8 cellular contexts compared by ENCODE assay signal in genomic region chr6:37696841-37697735, GRCh38. TPM values are rescaled to one million over a fixed set of nuclear protein-coding genes. Genes with fewer than 3 reads are reported as not detected.
A peak's percentile ranks its signal among the peaks of the same experiment; 100 is the strongest.
DNase-seq lines count a peak whose midpoint lies in the region; ATAC-seq and TF ChIP-seq lines count a peak whose summit lies in the region.

No MANE protein-coding gene starts in this region.

- H3K4me3 ChIP-seq in mononuclear cell (ENCODE audit: low read length) (peak overlapping the region; percentile 42), thoracic aorta (peak overlapping the region; percentile 81)

- peaks cover 0 to 27% (median 13%) of the 10 kb centered on the region in 7 donors for H3K9me3 Mint-ChIP-seq in CD14-positive monocyte
- no peaks in the 10 kb centered on the region for H3K9me3 Mint-ChIP-seq in WTC11

- H3K9me3 ChIP-seq in mononuclear cell (ENCODE audit: low read depth, low read length) (no peaks in the 10 kb centered on the region), thoracic aorta (no peaks in the 10 kb centered on the region)

- H3K27me3 ChIP-seq in mononuclear cell (ENCODE audit: insufficient read depth, low read length) (peaks cover 77% of the 10 kb centered on the region), thoracic aorta (replicated peaks; ENCODE audit: insufficient read depth) (no peaks in the 10 kb centered on the region)

- H3K4me3 Mint-ChIP-seq in CD14-positive monocyte (peak overlapping the region; percentile 85 to 99), WTC11 (peak overlapping the region; percentile 57)

- H3K27ac ChIP-seq in thoracic aorta: peak overlapping the region; percentile 53 to 62

- peaks cover 79 to 96% (median 83%) of the 10 kb centered on the region in 3 donors for H3K27me3 Mint-ChIP-seq in CD14-positive monocyte (ENCODE audit: low read depth in 3 of 3)
- peaks cover 95% of the 10 kb centered on the region for H3K27me3 Mint-ChIP-seq in WTC11 (ENCODE audit: low read depth)

- peaks cover 43% of the 10 kb centered on the region for H3K4me1 ChIP-seq in mononuclear cell (ENCODE audit: insufficient read depth, low read length)
- H3K4me1 ChIP-seq in thoracic aorta (ENCODE audit: control insufficient read depth in 1 of 2, low read depth in 2 of 2): peaks cover 16 to 27% of the 10 kb centered on the region in 2 donors

- DNase-seq in CD14-positive monocyte (ENCODE audit: low spot score) (no peak), WTC11 (ENCODE audit: low spot score) (peak; percentile 25), dermis blood vessel endothelial cell (peak; percentile 34), thoracic aorta (ENCODE audit: low spot score) (no peak), H4 (ENCODE audit: low spot score) (no peak)

- CTCF ChIA-PET in WTC11 (lab: Charles Lee): interaction anchor here (0.8 to 1.7 kb wide), 4 partner anchors 48 to 490 kb away, joined by 3 to 5 read pairs (median 4); no protein-coding TSS in a partner anchor

- H3K27ac Mint-ChIP-seq in CD14-positive monocyte: no peak overlapping the region
- no peak overlapping the region for H3K27ac Mint-ChIP-seq in WTC11

- peak; percentile 32 for TF ChIP-seq CTCF in CD14-positive monocyte (IDR thresholded peaks at IDR 0.05)
- TF ChIP-seq CTCF in WTC11 (IDR thresholded peaks at IDR 0.05): no peak
- TF ChIP-seq CTCF in thoracic aorta (IDR thresholded peaks at IDR 0.05): peak; percentile 20

- peaks cover 14 to 16% of the 10 kb centered on the region in 2 donors for H3K36me3 Mint-ChIP-seq in CD14-positive monocyte
- no peaks in the 10 kb centered on the region for H3K36me3 Mint-ChIP-seq in WTC11

- peak; percentile 25 for ATAC-seq in HG02642 (IDR thresholded peaks at IDR 0.05; ENCODE audit: poor library complexity, unreplicated experiment)
- peak; percentile 5 for ATAC-seq in WTC11
- ATAC-seq in thoracic aorta (ENCODE audit: insufficient number of reproducible peaks, low FRiP score, low read depth): no peak
- ATAC-seq in GM18873 (IDR thresholded peaks at IDR 0.05; ENCODE audit: low FRiP score, unreplicated experiment): no peak

- H3K4me1 Mint-ChIP-seq in CD14-positive monocyte: peaks cover 50% of the 10 kb centered on the region
- peaks cover 22% of the 10 kb centered on the region for H3K4me1 Mint-ChIP-seq in WTC11

- no peaks in the 10 kb centered on the region for H3K36me3 ChIP-seq in thoracic aorta

- intact Hi-C loops in CD14-positive monocyte (cut with micrococcal nuclease): loop anchor here in 1 of 2 donors (10.0 kb wide), 1 partner anchor 798 kb away; no protein-coding TSS in a partner anchor

- POLR2A ChIA-PET in WTC11 (lab: Charles Lee): interaction anchor here (0.9 kb wide), 1 partner anchor 127 kb away, joined by 3 read pairs; no protein-coding TSS in a partner anchor

TF ChIP-seq in WTC11, 78 proteins besides CTCF, POLR2A, EP300 and RAD21:
- TF ChIP-seq ZNF416 (CRISPR knock-in tag; IDR thresholded peaks at IDR 0.05): no peak
- TF ChIP-seq TCF7 (CRISPR knock-in tag; IDR thresholded peaks at IDR 0.05; ENCODE audit: low read depth): no peak
- TF ChIP-seq HMGXB4 (CRISPR knock-in tag; IDR thresholded peaks at IDR 0.05): peak; percentile 29; the same call in 1 of the 2 replicates
- no peak for TF ChIP-seq NR3C1 (CRISPR knock-in tag; conservative IDR thresholded peaks at IDR 0.05; ENCODE audit: low read depth)
- no peak for TF ChIP-seq MLX (CRISPR knock-in tag; IDR thresholded peaks at IDR 0.05)
- TF ChIP-seq SP1 (CRISPR knock-in tag; conservative IDR thresholded peaks at IDR 0.05): no peak

RNA-seq across cellular contexts. Expression of gene MDGA1, which starts 0.6 kb away (rescaled TPM):
- not detected for polyA plus RNA-seq in CD14-positive monocyte
- total RNA-seq in WTC11 (2021) (1.3 to 2.6 TPM (median 1.3 TPM) in 3 replicates), dermis blood vessel endothelial cell (0.88 and 1.4 TPM in 2 replicates), mononuclear cell (4.1 TPM), thoracic aorta (1 to 10 TPM; 6.8 to 7.3 TPM)
- total RNA-seq in H4 (2014; rRNA removed; shearing (Covaris generic)): 2.2 and 2.3 TPM in 2 replicates

Comparison
In these comparisons a context has a peak if more than half of its experiments do, and no peak if none do; other contexts are left out.
1. DNase-seq: peak in WTC11 (single experiment) and dermis blood vessel endothelial cell (single experiment); none in CD14-positive monocyte (single experiment), thoracic aorta (single experiment) and H4 (single experiment).
2. ATAC-seq: peak in HG02642 (single experiment) and WTC11 (single experiment); none in thoracic aorta (single experiment) and GM18873 (single experiment).